ENCODE assay signal across 9 cellular contexts in the genomic region with DNA sequence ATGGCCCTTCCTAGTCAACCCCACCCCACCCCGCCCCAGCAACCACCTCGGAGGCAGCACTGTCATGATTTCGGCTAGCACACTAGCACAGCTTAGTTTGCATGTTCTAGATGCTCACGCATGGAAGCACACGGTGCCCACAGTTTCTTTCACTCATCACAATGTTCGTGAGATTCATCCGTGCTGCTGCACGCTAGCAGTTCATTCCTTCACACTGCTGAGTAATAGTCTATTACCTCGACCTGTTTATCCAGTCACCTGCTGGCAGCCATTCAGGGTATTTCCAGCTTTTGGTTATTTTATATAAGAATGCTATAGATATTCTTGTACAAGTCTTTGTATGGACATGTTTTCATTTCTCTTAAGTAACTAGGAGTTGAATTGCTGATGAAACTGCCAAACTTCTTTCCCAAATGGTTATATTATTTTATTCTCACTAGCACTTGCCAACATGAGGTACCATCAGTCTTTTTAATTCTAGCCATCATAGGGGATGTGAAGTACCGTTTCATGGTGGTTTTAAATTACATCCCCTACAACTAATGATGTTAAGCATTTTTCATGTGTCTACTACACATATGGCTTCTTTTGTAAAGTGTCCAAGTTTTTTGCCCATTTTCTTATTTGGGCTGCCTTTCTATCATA.
DNase-seq lines count a peak whose midpoint lies in the region; ATAC-seq and TF ChIP-seq lines count a peak whose summit lies in the region.
"Had no signal": no experiment of that assay in that cellular context is flagged by ENCODE, and none has a peak within 500 bp of the region (broad histone marks: within the 10 kb centered on the region; RNA-seq: fewer than 3 reads in every experiment).

No MANE protein-coding gene starts in this region.

- H3K4me2 ChIP-seq in OCI-LY3 (ENCODE audit: low read length), result peak overlapping the region; percentile 70

- peaks cover 63% of the 10 kb centered on the region for H3K4me1 ChIP-seq in OCI-LY3 (ENCODE audit: low read length)

- H3K27me3 Mint-ChIP-seq in osteocyte (ENCODE audit: unreplicated experiment) (no peaks in the 10 kb centered on the region), immature natural killer cell (ENCODE audit: low read depth in 3 of 3) (peaks cover 1 to 6% (median 2%) of the 10 kb centered on the region in 3 donors)
- H3K27me3 Mint-ChIP-seq in activated T-helper 17 cell treated with anti-CD3 and anti-CD28 coated beads, Interleukin-2, amount 50 U/mL, for 72 hours, result no peaks in the 10 kb centered on the region

- peaks cover 32% of the 10 kb centered on the region for H3K36me3 ChIP-seq in OCI-LY3 (replicated peaks; ENCODE audit: low read depth, low read length)

- DNase-seq in osteocyte (ENCODE audit: extremely low spot score, unreplicated experiment) (no peak), immature natural killer cell (no peak), SIG-M5 treated with dmso at 0.1 percent for 504 hours (lab: John Stamatoyannopoulos, UW; ENCODE audit: unreplicated experiment) (no peak), DMS153 treated with DMSO at 0.1 percent for 48 hours (lab: John Stamatoyannopoulos, UW; ENCODE audit: unreplicated experiment) (no peak)
- DNase-seq: activated CD8-positive, alpha-beta memory T cell treated with anti-CD3 and anti-CD28 coated beads for 24 hours had no signal

- peak overlapping the region; percentile 37 for H3K4me3 ChIP-seq in OCI-LY3 (ENCODE audit: low read length)

- H3K9ac ChIP-seq in OCI-LY3 (ENCODE audit: low read length), result peak overlapping the region; percentile 57

- H4K20me1 ChIP-seq in OCI-LY3 (ENCODE audit: insufficient read depth, low read length), result peaks cover 20% of the 10 kb centered on the region

- H3K27ac ChIP-seq in OCI-LY3 (ENCODE audit: low read length), result peak overlapping the region; percentile 88

- TF ChIP-seq CTCF in OCI-LY3 (IDR thresholded peaks at IDR 0.05; ENCODE audit: low read depth, low read length), result no peak
- no peak for TF ChIP-seq CTCF in osteocyte (IDR thresholded peaks at IDR 0.05)

- no peaks in the 10 kb centered on the region for H3K9me3 ChIP-seq in OCI-LY3 (ENCODE audit: insufficient read depth, low read length)

- no peak overlapping the region for H2AFZ ChIP-seq in OCI-LY3 (ENCODE audit: low read depth, low read length)

- H3K9me3 Mint-ChIP-seq in osteocyte (ENCODE audit: unreplicated experiment) (no peaks in the 10 kb centered on the region), immature natural killer cell (no peaks in the 10 kb centered on the region)
- no peaks in the 10 kb centered on the region for H3K9me3 Mint-ChIP-seq in activated T-helper 17 cell treated with anti-CD3 and anti-CD28 coated beads, Interleukin-2, amount 50 U/mL, for 72 hours

- ATAC-seq in GM19025 (IDR thresholded peaks at IDR 0.05; ENCODE audit: low read depth, unreplicated experiment) (peak; percentile 79), HG02840 (IDR thresholded peaks at IDR 0.05; ENCODE audit: low FRiP score, unreplicated experiment) (peak; percentile 61)
- no peak for ATAC-seq in activated T-helper 17 cell treated with anti-CD3 and anti-CD28 coated beads, Interleukin-2, amount 50 U/mL, for 72 hours (replicated peaks)

- H3K4me3 Mint-ChIP-seq in osteocyte (ENCODE audit: unreplicated experiment), result peak overlapping the region; percentile 67
- no peak overlapping the region for H3K4me3 Mint-ChIP-seq in immature natural killer cell
- H3K4me3 Mint-ChIP-seq in activated T-helper 17 cell treated with anti-CD3 and anti-CD28 coated beads, Interleukin-2, amount 50 U/mL, for 72 hours, result no peak overlapping the region

- peaks cover 48% of the 10 kb centered on the region for H3K79me2 ChIP-seq in OCI-LY3 (ENCODE audit: low read length)

- H3K27ac Mint-ChIP-seq in osteocyte (ENCODE audit: unreplicated experiment) (peak overlapping the region; percentile 98), immature natural killer cell (peak overlapping the region in 2 of 6 donors; percentile 8 to 12)
- no peak overlapping the region for H3K27ac Mint-ChIP-seq in activated T-helper 17 cell treated with anti-CD3 and anti-CD28 coated beads, Interleukin-2, amount 50 U/mL, for 72 hours

- H3K4me1 Mint-ChIP-seq in osteocyte (ENCODE audit: unreplicated experiment) (peaks cover 57% of the 10 kb centered on the region), immature natural killer cell (peaks cover 49 to 60% of the 10 kb centered on the region in 2 donors)
- H3K4me1 Mint-ChIP-seq in activated T-helper 17 cell treated with anti-CD3 and anti-CD28 coated beads, Interleukin-2, amount 50 U/mL, for 72 hours, result peaks cover 33% of the 10 kb centered on the region

- H3K27me3 ChIP-seq in OCI-LY3 (ENCODE audit: low read depth, low read length), result no peaks in the 10 kb centered on the region

- peaks cover 19% of the 10 kb centered on the region for H3K36me3 Mint-ChIP-seq in osteocyte (ENCODE audit: unreplicated experiment)
- peaks cover 15 to 31% (median 20%) of the 10 kb centered on the region in 3 donors for H3K36me3 Mint-ChIP-seq in immature natural killer cell
- H3K36me3 Mint-ChIP-seq in activated T-helper 17 cell treated with anti-CD3 and anti-CD28 coated beads, Interleukin-2, amount 50 U/mL, for 72 hours (ENCODE audit: low read depth), result peaks cover 90% of the 10 kb centered on the region
